29 cellular contexts compared by ENCODE assay signal in genomic region chr5:81288021-81288433, GRCh38. TPM values are rescaled to one million over a fixed set of nuclear protein-coding genes. Genes with fewer than 3 reads are reported as not detected.
DNase-seq lines count a peak whose midpoint lies in the region; ATAC-seq, FAIRE-seq and TF ChIP-seq lines count a peak whose summit lies in the region.
"Had no signal": no experiment of that assay in that cellular context is flagged by ENCODE, and none has a peak within 500 bp of the region (broad histone marks: within the 10 kb centered on the region; RNA-seq: fewer than 3 reads in every experiment).

No MANE protein-coding gene starts in this region.

- H3K4ac ChIP-seq in mesenchymal stem cell (ENCODE audit: low read depth in 1 of 2, low read length in 2 of 2) = no peak overlapping the region

- H4K8ac ChIP-seq in mesenchymal stem cell (ENCODE audit: low read length) = no peak overlapping the region

- peak overlapping the region; percentile 73 for H3K4me2 ChIP-seq in Karpas-422 (ENCODE audit: low read depth, low read length, poor library complexity, severe bottlenecking)
- no peak overlapping the region for H3K4me2 ChIP-seq in mesenchymal stem cell (ENCODE audit: low read length, poor library complexity, severe bottlenecking)
- H3K4me2 ChIP-seq in PC-9 = no peak overlapping the region
- H3K4me2 ChIP-seq: BLaER1 treated with 17β-estradiol and CSF1 and Interleukin-3, amounts not matched to agents 10 nM and 100 nM had no signal

- intact Hi-C loops in natural killer cell (cut with micrococcal nuclease) (no loop called here), PC-9 (cut with micrococcal nuclease; ENCODE audit: unreplicated experiment) (no loop called here)

- H3K4me3 Mint-ChIP-seq in natural killer cell treated with Interleukin-12 subunit alpha and Interleukin-12 subunit beta and Interleukin-15 and Interleukin-18, amount 100 ng/mL, for 72 hours = peak overlapping the region; percentile 57
- H3K4me3 Mint-ChIP-seq in natural killer cell = no peak overlapping the region

- H3K9ac ChIP-seq in Karpas-422 (ENCODE audit: low read length) = peak overlapping the region; percentile 16; the same call in 1 of the 2 replicates
- H3K9ac ChIP-seq in mesenchymal stem cell (ENCODE audit: low read length) = no peak overlapping the region
- H3K9ac ChIP-seq: BLaER1 treated with 17β-estradiol and CSF1 and Interleukin-3, amounts not matched to agents 10 nM and 100 nM had no signal

- no peak for DNase-seq in natural killer cell treated with Interleukin-12 subunit alpha and Interleukin-12 subunit beta and Interleukin-15 and Interleukin-18, amount 100 ng/mL, for 72 hours (ENCODE audit: low spot score)
- DNase-seq in natural killer cell = no peak
- no peak for DNase-seq in GM19239 (ENCODE audit: insufficient read length, low spot score)
- peak; percentile 89 for DNase-seq in Karpas-422
- DNase-seq in Peyer's patch = no peak
- DNase-seq in activated gamma-delta T cell treated with Interleukin-2 at 50 U/mL for 16 hours = no peak
- no peak for DNase-seq in mesenchymal stem cell
- no peak for DNase-seq in PC-9
- DNase-seq: activated CD4-positive, alpha-beta T cell treated with anti-CD3 and anti-CD28 coated beads, Interleukin-2, amount 50 U/mL, for 1 hour; activated CD8-positive, alpha-beta memory T cell treated with anti-CD3 and anti-CD28 coated beads, Interleukin-2, amount 50 U/mL, for 48 hours; adrenal gland; brain microvascular endothelial cell; effector memory CD4-positive, alpha-beta T cell; hippocampal formation; KBM-7; NCI-H226; NCI-H82; posterior cingulate gyrus; SJCRH30; stimulated activated CD4-positive, alpha-beta T cell treated with anti-CD3 and anti-CD28 coated beads, Interleukin-15, amount 100 ng/mL, for 24 hours; stimulated activated CD8-positive, alpha-beta memory T cell treated with anti-CD3 and anti-CD28 coated beads, Interleukin-4, amount 100 ng/mL, for 48 hours had no signal

- H2AK5ac ChIP-seq in mesenchymal stem cell (ENCODE audit: low read length, severe bottlenecking) = no peak overlapping the region

- H3F3A ChIP-seq in PC-9 (ENCODE audit: insufficient read depth, low read depth) = no peaks in the 10 kb centered on the region

- H3K18ac ChIP-seq in mesenchymal stem cell (ENCODE audit: low read depth in 1 of 2, low read length in 2 of 2) = no peak overlapping the region

- peaks cover 15% of the 10 kb centered on the region for H3K36me3 Mint-ChIP-seq in natural killer cell treated with Interleukin-12 subunit alpha and Interleukin-12 subunit beta and Interleukin-15 and Interleukin-18, amount 100 ng/mL, for 72 hours
- no peaks in the 10 kb centered on the region for H3K36me3 Mint-ChIP-seq in natural killer cell

- peak in 1 of 2 donors; percentile 55 for ATAC-seq in natural killer cell treated with Interleukin-12 subunit alpha and Interleukin-12 subunit beta and Interleukin-15 and Interleukin-18, amount 100 ng/mL, for 72 hours
- ATAC-seq in natural killer cell = no peak
- ATAC-seq: Panc1, sciatic nerve had no signal

- peak; percentile 45 for FAIRE-seq in GM19239 (lab: Jason Lieb, UNC)
- FAIRE-seq: D721Med, frontal cortex, TTC549 had no signal

- no peak overlapping the region for H2BK5ac ChIP-seq in mesenchymal stem cell (ENCODE audit: low read depth, low read length, poor library complexity, severe bottlenecking)

- no peak overlapping the region for H2BK12ac ChIP-seq in mesenchymal stem cell (ENCODE audit: low read length in 2 of 2)

- peak overlapping the region; percentile 41; the same call in 1 of the 2 replicates for H3K4me3 ChIP-seq in Karpas-422 (ENCODE audit: low read length)
- H3K4me3 ChIP-seq in Peyer's patch = no peak overlapping the region
- no peak overlapping the region for H3K4me3 ChIP-seq in mesenchymal stem cell (ENCODE audit: insufficient read depth in 1 of 2, low read depth in 1 of 2, low read length in 2 of 2)
- H3K4me3 ChIP-seq in PC-9 = no peak overlapping the region
- H3K4me3 ChIP-seq: adrenal gland; BLaER1 treated with 17β-estradiol and CSF1 and Interleukin-3, amounts not matched to agents 10 nM and 100 nM; esophagus muscularis mucosa; SJCRH30 had no signal

- H2BK15ac ChIP-seq in mesenchymal stem cell (ENCODE audit: low read depth, poor library complexity, severe bottlenecking) = no peak overlapping the region

- H3K27me3 Mint-ChIP-seq in natural killer cell treated with Interleukin-12 subunit alpha and Interleukin-12 subunit beta and Interleukin-15 and Interleukin-18, amount 100 ng/mL, for 72 hours = no peaks in the 10 kb centered on the region
- no peaks in the 10 kb centered on the region for H3K27me3 Mint-ChIP-seq in natural killer cell (ENCODE audit: low read depth in 2 of 2)

- no peak for TF ChIP-seq POLR2A in Peyer's patch (IDR thresholded peaks at IDR 0.05)

- peaks cover 18% of the 10 kb centered on the region in 2 donors for H3K4me1 Mint-ChIP-seq in natural killer cell treated with Interleukin-12 subunit alpha and Interleukin-12 subunit beta and Interleukin-15 and Interleukin-18, amount 100 ng/mL, for 72 hours (ENCODE audit: low read depth in 2 of 2)
- peaks cover 14 to 22% of the 10 kb centered on the region in 2 donors for H3K4me1 Mint-ChIP-seq in natural killer cell

- POLR2A ChIA-PET in PC-9 (lab: Charles Lee; ENCODE audit: unreplicated experiment) = no interaction called here

- H3K14ac ChIP-seq in mesenchymal stem cell (ENCODE audit: low read length in 2 of 2) = no peak overlapping the region

- H3K79me2 ChIP-seq in Karpas-422 (ENCODE audit: low read length) (peaks cover 77% of the 10 kb centered on the region), PC-9 (ENCODE audit: low read depth) (peaks cover 26% of the 10 kb centered on the region)

- H4K20me1 ChIP-seq in Karpas-422 (ENCODE audit: insufficient read depth, low read depth, low read length) (no peaks in the 10 kb centered on the region), PC-9 (ENCODE audit: insufficient read depth) (no peaks in the 10 kb centered on the region; the same call in 1 of the 2 replicates)
- H4K20me1 ChIP-seq: BLaER1 treated with 17β-estradiol and CSF1 and Interleukin-3, amounts not matched to agents 10 nM and 100 nM had no signal

- H3K27me3 ChIP-seq in Karpas-422 (ENCODE audit: low read length) = no peaks in the 10 kb centered on the region
- H3K27me3 ChIP-seq in Peyer's patch = no peaks in the 10 kb centered on the region
- H3K27me3 ChIP-seq in mesenchymal stem cell (ENCODE audit: control insufficient read depth in 1 of 2, insufficient read depth in 1 of 2, low read length in 2 of 2) = no peaks in the 10 kb centered on the region
- no peaks in the 10 kb centered on the region for H3K27me3 ChIP-seq in PC-9 (ENCODE audit: insufficient read depth, low read depth)
- H3K27me3 ChIP-seq: adrenal gland; BLaER1 treated with 17β-estradiol and CSF1 and Interleukin-3, amounts not matched to agents 10 nM and 100 nM; brain microvascular endothelial cell; esophagus muscularis mucosa; SJCRH30 had no signal

- no peaks in the 10 kb centered on the region for H3K9me2 ChIP-seq in Karpas-422 (replicated peaks; ENCODE audit: insufficient read depth, low read length)
- no peaks in the 10 kb centered on the region for H3K9me2 ChIP-seq in PC-9 (ENCODE audit: insufficient read depth)

- H2AFZ ChIP-seq in Karpas-422 (ENCODE audit: low read length) = no peak overlapping the region
- H2AFZ ChIP-seq in mesenchymal stem cell (ENCODE audit: low read depth, low read length) = no peak overlapping the region
- H2AFZ ChIP-seq in PC-9 = no peak overlapping the region

- no TSS peak for BruUV-seq in PC-9 (replicated peaks; lab: Mats Ljungman, UMichigan)

- H3K27ac Mint-ChIP-seq in natural killer cell treated with Interleukin-12 subunit alpha and Interleukin-12 subunit beta and Interleukin-15 and Interleukin-18, amount 100 ng/mL, for 72 hours = no peak overlapping the region
- no peak overlapping the region for H3K27ac Mint-ChIP-seq in natural killer cell

- H4K91ac ChIP-seq in mesenchymal stem cell (ENCODE audit: low read length) = no peak overlapping the region

- TF ChIP-seq CTCF in natural killer cell (IDR thresholded peaks at IDR 0.05) (no peak), Peyer's patch (IDR thresholded peaks at IDR 0.05) (no peak), PC-9 (conservative IDR thresholded peaks at IDR 0.05) (no peak)

- H3K23ac ChIP-seq in mesenchymal stem cell (ENCODE audit: low read length in 2 of 2) = no peak overlapping the region

- CTCF ChIA-PET in PC-9 (lab: Charles Lee) = no interaction called here

- peaks cover 50% of the 10 kb centered on the region for H3K4me1 ChIP-seq in Karpas-422 (ENCODE audit: low read length)
- no peaks in the 10 kb centered on the region for H3K4me1 ChIP-seq in Peyer's patch
- no peaks in the 10 kb centered on the region for H3K4me1 ChIP-seq in mesenchymal stem cell (ENCODE audit: control insufficient read depth, insufficient read depth, low read depth, low read length)
- no peaks in the 10 kb centered on the region for H3K4me1 ChIP-seq in PC-9 (replicated peaks; ENCODE audit: insufficient read depth)
- H3K4me1 ChIP-seq: adrenal gland, esophagus muscularis mucosa, SJCRH30 had no signal

- H2BK120ac ChIP-seq in mesenchymal stem cell (ENCODE audit: low read depth, low read length) = no peak overlapping the region

- WGBS in mesenchymal stem cell = 100% methylated on average over 3 of the region's 4 CpGs

- peaks cover 11% of the 10 kb centered on the region; the same call in 1 of the 2 replicates for H3K36me3 ChIP-seq in Karpas-422 (ENCODE audit: insufficient read depth, low read length)
- no peaks in the 10 kb centered on the region for H3K36me3 ChIP-seq in Peyer's patch
- peaks cover 0 to 4% of the 10 kb centered on the region in 2 experiments for H3K36me3 ChIP-seq in mesenchymal stem cell (ENCODE audit: control insufficient read depth in 1 of 2, insufficient read depth in 2 of 2, low read depth in 1 of 2, low read length in 2 of 2)
- no peaks in the 10 kb centered on the region for H3K36me3 ChIP-seq in PC-9 (ENCODE audit: low read depth)
- H3K36me3 ChIP-seq: adrenal gland, brain microvascular endothelial cell had no signal

- H3K27ac ChIP-seq in Karpas-422 (ENCODE audit: low read length) (peak overlapping the region; percentile 86), Peyer's patch (no peak overlapping the region), mesenchymal stem cell (ENCODE audit: low read length, poor library complexity, severe bottlenecking) (no peak overlapping the region), PC-9 (no peak overlapping the region)
- H3K27ac ChIP-seq: adrenal gland; BLaER1 treated with 17β-estradiol and CSF1 and Interleukin-3, amounts not matched to agents 10 nM and 100 nM; brain microvascular endothelial cell; esophagus muscularis mucosa; SJCRH30 had no signal

- peaks cover 24% of the 10 kb centered on the region for H3K79me1 ChIP-seq in mesenchymal stem cell (replicated peaks; ENCODE audit: low read length, poor library complexity, severe bottlenecking)

- H3K9me3 ChIP-seq in Karpas-422 (ENCODE audit: low read length) (peaks cover 8% of the 10 kb centered on the region), Peyer's patch (peaks cover 0 to 14% (median 3%) of the 10 kb centered on the region in 4 donors), mesenchymal stem cell (ENCODE audit: control insufficient read depth, low read length) (peaks cover under 1% of the 10 kb centered on the region), PC-9 (ENCODE audit: insufficient read depth, low read depth) (peaks cover 9% of the 10 kb centered on the region; the same call in 1 of the 2 replicates)

- peaks cover 7% of the 10 kb centered on the region for H3K9me3 Mint-ChIP-seq in natural killer cell treated with Interleukin-12 subunit alpha and Interleukin-12 subunit beta and Interleukin-15 and Interleukin-18, amount 100 ng/mL, for 72 hours
- H3K9me3 Mint-ChIP-seq in natural killer cell = peaks cover 1 to 5% of the 10 kb centered on the region in 2 donors

RNA-seq across cellular contexts. Expression of gene ZCCHC9, which starts 13.4 kb away (rescaled TPM):
- total RNA-seq in natural killer cell treated with Interleukin-12 subunit alpha and Interleukin-12 subunit beta and Interleukin-15 and Interleukin-18, amount 100 ng/mL, for 72 hours = 10 to 100 TPM; 23.5 to 34.8 TPM
- total RNA-seq in natural killer cell (10 to 100 TPM in 1 of 3 donors, 1 to 10 TPM in 2; 9.4 to 10.8 (median 9.8) TPM), Peyer's patch (10 to 100 TPM; 24.5 to 32.6 (median 26.8) TPM), PC-9 (2021) (22.0 and 30.1 TPM in 2 replicates)
- 41.6 and 48.0 TPM in 2 replicates for total RNA-seq in Karpas-422 (2014; rRNA removed; shearing (Covaris generic); ENCODE audit: low replicate concordance)
- 48.8 TPM for polyA plus RNA-seq in mesenchymal stem cell (2013, experiment 1 of 2)
- polyA plus RNA-seq in mesenchymal stem cell (2013, experiment 2 of 2) = 47.8 TPM

RNA-seq across cellular contexts. Expression of gene CKMT2, which starts 54.9 kb away (rescaled TPM):
- total RNA-seq in natural killer cell treated with Interleukin-12 subunit alpha and Interleukin-12 subunit beta and Interleukin-15 and Interleukin-18, amount 100 ng/mL, for 72 hours = not detected
- total RNA-seq in natural killer cell = not detected
- not detected in 2 replicates for total RNA-seq in Karpas-422 (2014; rRNA removed; shearing (Covaris generic); ENCODE audit: low replicate concordance)
- 10 to 100 TPM in 1 of 4 donors, 1 to 10 TPM in 3; 1.1 to 10.6 (median 3.8) TPM for total RNA-seq in Peyer's patch
- polyA plus RNA-seq in mesenchymal stem cell (2013, experiment 1 of 2) = 0.19 TPM
- polyA plus RNA-seq in mesenchymal stem cell (2013, experiment 2 of 2) = 0.19 TPM
- total RNA-seq in PC-9 (2021) = not detected in 2 replicates
- total RNA-seq: SJCRH30 had no signal
- polyA plus RNA-seq: neural cell had no signal
